1 cellular context compared by ENCODE assay signal in the genomic region with DNA sequence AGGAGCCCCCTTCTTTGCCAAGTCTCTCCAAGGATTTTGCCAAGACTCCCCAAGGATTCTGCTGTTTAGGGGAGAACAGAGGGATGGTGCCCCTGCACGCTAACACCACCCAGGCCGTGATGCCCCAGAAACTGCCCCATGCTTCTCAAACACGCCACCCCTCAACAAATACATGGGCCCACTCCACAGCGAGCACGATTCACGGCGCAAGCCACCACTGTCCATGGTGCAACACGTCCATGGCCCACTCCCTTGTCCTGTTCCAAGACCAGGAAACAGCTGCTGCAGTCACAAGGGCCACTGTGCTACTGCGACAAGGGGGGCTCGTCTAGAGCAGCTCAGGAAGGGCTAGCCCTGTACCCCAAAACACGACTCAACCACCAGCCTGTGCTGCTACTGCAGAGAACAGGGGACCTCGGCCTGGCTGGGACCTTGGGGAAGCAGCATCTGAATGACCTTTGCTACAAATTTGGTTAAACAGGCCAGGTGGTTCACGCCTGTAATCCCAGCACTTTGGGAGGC.
TF ChIP-seq lines count a peak whose summit lies in the region.

No MANE protein-coding gene starts in this region.

TF ChIP-seq in IMR-90, 13 proteins besides CTCF, POLR2A, EP300 and RAD21:
- TF ChIP-seq MAZ (IDR thresholded peaks at IDR 0.05; ENCODE audit: borderline replicate concordance, low read depth, low read length), result no peak
